9 cellular contexts compared by ENCODE assay signal in genomic region chr20:36473164-36473563, GRCh38.
DNase-seq lines count a peak whose midpoint lies in the region; ATAC-seq and TF ChIP-seq lines count a peak whose summit lies in the region.
"Had no signal": no experiment of that assay in that cellular context is flagged by ENCODE, and none has a peak within 500 bp of the region (broad histone marks: within the 10 kb centered on the region; RNA-seq: fewer than 3 reads in every experiment).

No MANE protein-coding gene starts in this region.

- no peaks in the 10 kb centered on the region for H3K9me3 Mint-ChIP-seq in stimulated activated naive CD8-positive, alpha-beta T cell treated with anti-CD3 and anti-CD28 coated beads, Interleukin-15, amount 100 ng/mL, for 72 hours
- no peaks in the 10 kb centered on the region for H3K9me3 Mint-ChIP-seq in naive thymus-derived CD8-positive, alpha-beta T cell

- no peak for ATAC-seq in stimulated activated naive CD8-positive, alpha-beta T cell treated with anti-CD3 and anti-CD28 coated beads, Interleukin-15, amount 100 ng/mL, for 72 hours
- ATAC-seq in stimulated activated naive CD8-positive, alpha-beta T cell treated with anti-CD3 and anti-CD28 coated beads, Interleukin-15, Interleukin-2, amounts not matched to agents 100 U/mL and 50 U/mL, for 24 hours: no peak
- no peak for ATAC-seq in naive thymus-derived CD8-positive, alpha-beta T cell
- no peak for ATAC-seq in aorta (ENCODE audit: low FRiP score)
- ATAC-seq in GM18873 (IDR thresholded peaks at IDR 0.05; ENCODE audit: low FRiP score, unreplicated experiment): no peak
- ATAC-seq in HG03108 (IDR thresholded peaks at IDR 0.05; ENCODE audit: unreplicated experiment): no peak

- H3K27me3 Mint-ChIP-seq in stimulated activated naive CD8-positive, alpha-beta T cell treated with anti-CD3 and anti-CD28 coated beads, Interleukin-15, amount 100 ng/mL, for 72 hours: no peaks in the 10 kb centered on the region
- H3K27me3 Mint-ChIP-seq in naive thymus-derived CD8-positive, alpha-beta T cell: no peaks in the 10 kb centered on the region

- H3K4me1 ChIP-seq in breast epithelium (peaks cover 11 to 33% of the 10 kb centered on the region in 2 donors), aorta (ENCODE audit: control insufficient read depth in 1 of 2, insufficient read depth in 2 of 2, low read length in 2 of 2) (peaks cover 0 to 12% of the 10 kb centered on the region in 2 donors)

- no peaks in the 10 kb centered on the region for H3K9me3 ChIP-seq in breast epithelium
- no peaks in the 10 kb centered on the region for H3K9me3 ChIP-seq in aorta (ENCODE audit: control insufficient read depth, low read length)

- no peak for TF ChIP-seq CTCF in breast epithelium (IDR thresholded peaks at IDR 0.05)

- peaks cover 0 to 7% (median 0%) of the 10 kb centered on the region in 3 donors for H3K36me3 Mint-ChIP-seq in naive thymus-derived CD8-positive, alpha-beta T cell

- POLR2A ChIA-PET in naive thymus-derived CD8-positive, alpha-beta T cell (lab: Charles Lee): interaction anchor here (0.5 to 1.2 kb wide), 4 partner anchors 10 to 455 kb away, joined by 3 to 6 read pairs (median 3); no protein-coding TSS in a partner anchor

- intact Hi-C loops in breast epithelium (cut with DNase I; ENCODE audit: low total_unique reads) (no loop called here), aorta (cut with DNase I) (no loop called here)

- H3K4me1 Mint-ChIP-seq in stimulated activated naive CD8-positive, alpha-beta T cell treated with anti-CD3 and anti-CD28 coated beads, Interleukin-15, amount 100 ng/mL, for 72 hours: peaks cover 45% of the 10 kb centered on the region
- peaks cover 15 to 62% (median 59%) of the 10 kb centered on the region in 4 donors for H3K4me1 Mint-ChIP-seq in naive thymus-derived CD8-positive, alpha-beta T cell

- peak overlapping the region; percentile 77 to 95 for H3K27ac Mint-ChIP-seq in stimulated activated naive CD8-positive, alpha-beta T cell treated with anti-CD3 and anti-CD28 coated beads, Interleukin-15, amount 100 ng/mL, for 72 hours
- peak overlapping the region in 8 of 10 donors; percentile 31 to 92 (median 86) for H3K27ac Mint-ChIP-seq in naive thymus-derived CD8-positive, alpha-beta T cell

- DNase-seq in stimulated activated naive CD8-positive, alpha-beta T cell treated with anti-CD3 and anti-CD28 coated beads, Interleukin-15, amount 100 ng/mL, for 72 hours: no peak
- no peak for DNase-seq in stimulated activated naive CD8-positive, alpha-beta T cell treated with anti-CD3 and anti-CD28 coated beads, Interleukin-15, Interleukin-2, amounts not matched to agents 100 U/mL and 50 U/mL, for 24 hours
- DNase-seq in breast epithelium (ENCODE audit: low spot score in 2 of 2) (no peak), aorta (no peak), germinal center (ENCODE audit: low spot score) (no peak)
- DNase-seq in naive thymus-derived CD8-positive, alpha-beta T cell: no peak
- DNase-seq: activated CD8-positive, alpha-beta memory T cell treated with anti-CD3 and anti-CD28 coated beads, Interleukin-2, amount 50 U/mL, for 4 hours had no signal

- H3K36me3 ChIP-seq in breast epithelium (no peaks in the 10 kb centered on the region), aorta (ENCODE audit: control insufficient read depth in 1 of 2, insufficient read depth in 2 of 2, low read length in 1 of 2) (peaks cover 0 to 1% of the 10 kb centered on the region in 2 donors)

- H3K27me3 ChIP-seq in breast epithelium (no peaks in the 10 kb centered on the region), aorta (ENCODE audit: control insufficient read depth in 1 of 2, insufficient read depth in 2 of 2, low read length in 1 of 2) (no peaks in the 10 kb centered on the region)

- H3K27ac ChIP-seq in breast epithelium (peak overlapping the region; percentile 83 to 91), aorta (ENCODE audit: low read depth in 1 of 2, low read length in 2 of 2) (peak overlapping the region; percentile 51 to 61)

- 32 to 41% methylated on average over 2 of the region's 2 CpGs for WGBS in aorta, 2 donors

- peak overlapping the region in 1 of 2 donors; percentile 54 for H3K4me3 Mint-ChIP-seq in stimulated activated naive CD8-positive, alpha-beta T cell treated with anti-CD3 and anti-CD28 coated beads, Interleukin-15, amount 100 ng/mL, for 72 hours
- peak overlapping the region in 7 of 10 donors; percentile 14 to 72 (median 67) for H3K4me3 Mint-ChIP-seq in naive thymus-derived CD8-positive, alpha-beta T cell

- no peak for TF ChIP-seq POLR2A in breast epithelium (IDR thresholded peaks at IDR 0.05)

- H3K4me3 ChIP-seq in breast epithelium (peak overlapping the region in 2 of 3 donors; percentile 37 to 54), aorta (ENCODE audit: low read length in 2 of 2) (no peak overlapping the region)

Comparison
In these comparisons a context has a peak if more than half of its experiments do, and no peak if none do; other contexts are left out.
1. H3K4me3 ChIP-seq: peak in breast epithelium (2 of 3); none in aorta (0 of 2).